1 cellular context compared by ENCODE assay signal in the genomic region with DNA sequence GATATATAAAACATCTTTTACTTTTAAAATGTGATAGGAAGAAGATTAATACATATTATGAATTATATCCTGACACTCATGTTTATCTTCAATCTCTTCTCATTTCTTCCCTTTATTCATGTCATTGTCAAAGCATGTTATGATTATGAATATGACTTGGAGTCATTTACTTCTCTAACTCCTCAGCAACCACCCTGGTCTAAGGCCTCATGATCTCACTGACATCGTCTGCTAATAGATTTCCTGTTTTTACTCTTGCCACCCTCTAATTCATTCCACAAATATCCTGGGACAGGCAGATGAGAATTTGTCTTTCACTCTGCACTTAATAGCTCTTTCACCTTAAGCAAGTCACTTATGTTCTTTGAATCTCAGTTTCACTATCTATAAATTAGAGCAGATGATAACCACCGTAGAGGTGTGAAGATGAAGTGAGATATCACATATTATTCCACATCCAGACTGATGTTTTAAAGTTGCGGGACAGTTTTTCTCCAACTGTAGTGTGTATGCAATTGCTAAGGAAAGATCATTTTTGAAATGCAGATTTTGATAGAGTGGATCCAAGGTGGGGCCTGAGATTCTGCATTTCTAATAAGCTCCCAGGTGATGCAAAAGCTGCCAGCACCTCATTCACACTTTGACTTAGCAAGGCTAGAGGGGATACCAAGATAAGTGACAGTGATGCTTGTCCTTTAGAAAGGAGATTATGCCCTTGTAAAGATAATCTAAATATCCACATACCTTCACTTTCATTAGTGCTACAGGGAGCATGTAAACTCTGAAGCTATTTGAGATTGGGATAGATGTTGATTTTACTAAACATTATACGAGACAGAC.
TF ChIP-seq lines count a peak whose summit lies in the region.

No MANE protein-coding gene starts in this region.

TF ChIP-seq in SK-N-SH treated with all-trans-retinoic acid at 6 μM for 48 hours, 23 proteins besides CTCF, POLR2A, EP300 and RAD21 (continued from another document):
- no peak for TF ChIP-seq BACH2 (CRISPR knock-in tag; IDR thresholded peaks at IDR 0.05; ENCODE audit: borderline replicate concordance)
TF ChIP-seq in SK-N-SH treated with all-trans-retinoic acid at 6 μM for 48 hours: peak in this region for 0.
